ENCODE assay signal across 9 cellular contexts in genomic region chr2:164430166-164430783, GRCh38.
A peak's percentile ranks its signal among the peaks of the same experiment; 100 is the strongest.
DNase-seq lines count a peak whose midpoint lies in the region; ATAC-seq and TF ChIP-seq lines count a peak whose summit lies in the region.
"Had no signal": no experiment of that assay in that cellular context is flagged by ENCODE, and none has a peak within 500 bp of the region (broad histone marks: within the 10 kb centered on the region; RNA-seq: fewer than 3 reads in every experiment).

No MANE protein-coding gene starts in this region.

- H3K27me3 ChIP-seq in naive thymus-derived CD4-positive, alpha-beta T cell (ENCODE audit: control insufficient read depth in 2 of 2, insufficient read depth in 2 of 2, low read length in 2 of 2), result no peaks in the 10 kb centered on the region

- H3K4me3 Mint-ChIP-seq in naive thymus-derived CD4-positive, alpha-beta T cell, result no peak overlapping the region

- no peaks in the 10 kb centered on the region for H3K27me3 Mint-ChIP-seq in naive thymus-derived CD4-positive, alpha-beta T cell

- peak; percentile 84 for TF ChIP-seq CTCF in C4-2B (conservative IDR thresholded peaks at IDR 0.05)
- TF ChIP-seq CTCF in WI38 (IDR thresholded peaks at IDR 0.05; ENCODE audit: low read depth, low read length), result peak; percentile 37

- peak; percentile 52 for DNase-seq in NCI-H1436 (lab: John Stamatoyannopoulos, UW)
- peak; percentile 28 for DNase-seq in iPS-NIHi7 (ENCODE audit: extremely low spot score)
- DNase-seq in naive thymus-derived CD4-positive, alpha-beta T cell, result no peak
- no peak for DNase-seq in activated CD8-positive, alpha-beta memory T cell treated with anti-CD3 and anti-CD28 coated beads, Interleukin-2, amount 50 U/mL, for 48 hours

- H3K27ac ChIP-seq in C4-2B, result no peak overlapping the region
- H3K27ac ChIP-seq in naive thymus-derived CD4-positive, alpha-beta T cell (ENCODE audit: low read depth, low read length), result no peak overlapping the region

- peaks cover 0 to 5% (median 0%) of the 10 kb centered on the region in 11 donors for H3K9me3 Mint-ChIP-seq in naive thymus-derived CD4-positive, alpha-beta T cell

- no peak overlapping the region for H3K27ac Mint-ChIP-seq in naive thymus-derived CD4-positive, alpha-beta T cell

- POLR2A ChIA-PET in naive thymus-derived CD4-positive, alpha-beta T cell (lab: Charles Lee), result no interaction called here

- no peaks in the 10 kb centered on the region for H3K36me3 ChIP-seq in naive thymus-derived CD4-positive, alpha-beta T cell (ENCODE audit: control insufficient read depth in 2 of 3, insufficient read depth in 3 of 3, low read length in 3 of 3)

- H3K4me1 ChIP-seq in naive thymus-derived CD4-positive, alpha-beta T cell (ENCODE audit: control insufficient read depth in 2 of 2, insufficient read depth in 2 of 2, low read length in 2 of 2), result no peaks in the 10 kb centered on the region

- H3K36me3 Mint-ChIP-seq in naive thymus-derived CD4-positive, alpha-beta T cell, result no peaks in the 10 kb centered on the region

- intact Hi-C loops in naive thymus-derived CD4-positive, alpha-beta T cell (cut with micrococcal nuclease), result no loop called here

- CTCF ChIA-PET in naive thymus-derived CD4-positive, alpha-beta T cell (lab: Charles Lee), result no interaction called here

- no peaks in the 10 kb centered on the region for H3K9me3 ChIP-seq in naive thymus-derived CD4-positive, alpha-beta T cell (ENCODE audit: control insufficient read depth in 2 of 3, low read length in 3 of 3)

- no peak overlapping the region for H3K4me3 ChIP-seq in WI38 (ENCODE audit: low read depth, low read length)
- no peak overlapping the region for H3K4me3 ChIP-seq in naive thymus-derived CD4-positive, alpha-beta T cell (ENCODE audit: low read length)
- H3K4me3 ChIP-seq: lung had no signal

- ATAC-seq in GM21515 (IDR thresholded peaks at IDR 0.05; ENCODE audit: unreplicated experiment) (peak; percentile 79), GM21529 (IDR thresholded peaks at IDR 0.05; ENCODE audit: unreplicated experiment) (no peak)
- no peak for ATAC-seq in naive thymus-derived CD4-positive, alpha-beta T cell

- H3K4me1 Mint-ChIP-seq in naive thymus-derived CD4-positive, alpha-beta T cell, result no peaks in the 10 kb centered on the region

Comparison
In these comparisons a context has a peak if more than half of its experiments do, and no peak if none do; other contexts are left out.
1. DNase-seq: peak in NCI-H1436 (single experiment) and iPS-NIHi7 (single experiment); none in naive thymus-derived CD4-positive, alpha-beta T cell (0 of 9) and activated CD8-positive, alpha-beta memory T cell treated with anti-CD3 and anti-CD28 coated beads, Interleukin-2, amount 50 U/mL, for 48 hours (single experiment).